ENCODE assay signal across 11 cellular contexts in the genomic region with DNA sequence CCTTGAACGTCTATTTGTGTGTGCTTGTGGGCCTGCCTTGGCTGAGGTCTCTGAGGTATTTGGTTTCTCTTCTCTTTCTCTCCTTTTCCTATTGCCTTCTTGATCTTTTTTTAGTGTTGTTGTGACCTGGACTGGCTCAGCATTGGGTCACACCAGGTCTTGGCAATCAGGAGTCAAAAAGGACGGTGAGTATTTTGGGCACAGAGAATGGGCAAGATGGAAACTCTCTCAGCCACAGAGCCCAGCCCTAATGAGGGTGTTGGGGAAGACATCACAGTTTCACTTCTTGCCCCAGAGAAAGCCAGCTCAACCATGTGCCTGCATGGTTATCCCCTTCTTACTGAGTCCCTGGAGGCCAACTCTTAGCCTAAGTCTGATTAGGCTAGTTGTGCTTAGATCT.
A peak's percentile ranks its signal among the peaks of the same experiment; 100 is the strongest.
DNase-seq lines count a peak whose midpoint lies in the region; ATAC-seq and TF ChIP-seq lines count a peak whose summit lies in the region.
"Had no signal": no experiment of that assay in that cellular context is flagged by ENCODE, and none has a peak within 500 bp of the region (broad histone marks: within the 10 kb centered on the region; RNA-seq: fewer than 3 reads in every experiment).

No MANE protein-coding gene starts in this region.

- H3K36me3 Mint-ChIP-seq in activated T-cell treated with anti-CD3 and anti-CD28 coated beads, Interleukin-2, amount 50 U/mL, for 24 hours (ENCODE audit: low read depth), result no peaks in the 10 kb centered on the region

- peaks cover 3% of the 10 kb centered on the region for H3K4me1 Mint-ChIP-seq in activated T-cell treated with anti-CD3 and anti-CD28 coated beads, Interleukin-2, amount 50 U/mL, for 24 hours (ENCODE audit: low read depth)

- H3K27me3 Mint-ChIP-seq in activated T-cell treated with anti-CD3 and anti-CD28 coated beads, Interleukin-2, amount 50 U/mL, for 24 hours, result no peaks in the 10 kb centered on the region

- H3K36me3 ChIP-seq in BLaER1 (no peaks in the 10 kb centered on the region), KMS-11 (ENCODE audit: insufficient read depth) (no peaks in the 10 kb centered on the region)
- H3K36me3 ChIP-seq in effector memory CD4-positive, alpha-beta T cell (ENCODE audit: control insufficient read depth, insufficient read depth, low read length), result no peaks in the 10 kb centered on the region
- H3K36me3 ChIP-seq: MG63 had no signal

- TF ChIP-seq CTCF in KMS-11 (conservative IDR thresholded peaks at IDR 0.05; ENCODE audit: low read depth, low read length), result no peak

- DNase-seq in activated CD4-positive, alpha-beta T cell treated with anti-CD3 and anti-CD28 coated beads, Interleukin-2, amount 50 U/mL, for 48 hours, result no peak
- no peak for DNase-seq in activated T-cell treated with anti-CD3 and anti-CD28 coated beads, Interleukin-2, amount 50 U/mL, for 24 hours
- DNase-seq in effector memory CD4-positive, alpha-beta T cell, result no peak
- no peak for DNase-seq in HPDE6-E6E7 (ENCODE audit: extremely low spot score)
- DNase-seq: activated CD8-positive, alpha-beta memory T cell treated with anti-CD3 and anti-CD28 coated beads, Interleukin-2, amount 50 U/mL, for 48 hours; MG63; SHP77 had no signal

- H3K9me3 Mint-ChIP-seq in activated T-cell treated with anti-CD3 and anti-CD28 coated beads, Interleukin-2, amount 50 U/mL, for 24 hours, result no peaks in the 10 kb centered on the region

- H2AFZ ChIP-seq in KMS-11 (ENCODE audit: low read depth), result peak overlapping the region; percentile 38; the same call in 1 of the 2 replicates

- H3K4me1 ChIP-seq in BLaER1 (peaks cover 24% of the 10 kb centered on the region), KMS-11 (ENCODE audit: low read depth, poor library complexity, severe bottlenecking) (peaks cover 18% of the 10 kb centered on the region)
- no peaks in the 10 kb centered on the region for H3K4me1 ChIP-seq in effector memory CD4-positive, alpha-beta T cell (ENCODE audit: control insufficient read depth, insufficient read depth, low read length, poor library complexity, severe bottlenecking)

- H3K27me3 ChIP-seq in BLaER1 (no peaks in the 10 kb centered on the region), KMS-11 (ENCODE audit: insufficient read depth, low read depth) (no peaks in the 10 kb centered on the region)
- H3K27me3 ChIP-seq in effector memory CD4-positive, alpha-beta T cell (replicated peaks; ENCODE audit: control insufficient read depth, insufficient read depth, low read length, poor library complexity, severe bottlenecking), result no peaks in the 10 kb centered on the region
- H3K27me3 ChIP-seq: MG63 had no signal

- H3K79me2 ChIP-seq in KMS-11 (ENCODE audit: insufficient read depth, low read depth), result no peaks in the 10 kb centered on the region

- H3K27ac Mint-ChIP-seq in activated T-cell treated with anti-CD3 and anti-CD28 coated beads, Interleukin-2, amount 50 U/mL, for 24 hours, result no peak overlapping the region

- H3K27ac ChIP-seq in BLaER1 (no peak overlapping the region), KMS-11 (no peak overlapping the region)
- no peak overlapping the region for H3K27ac ChIP-seq in effector memory CD4-positive, alpha-beta T cell (ENCODE audit: insufficient read depth, low read length, poor library complexity, severe bottlenecking)

- H3K4me3 ChIP-seq in BLaER1, result no peak overlapping the region
- H3K4me3 ChIP-seq in KMS-11 (IDR thresholded peaks at IDR 0.05; ENCODE audit: insufficient read depth, low read depth, low read length), result no peak overlapping the region
- H3K4me3 ChIP-seq in effector memory CD4-positive, alpha-beta T cell (ENCODE audit: insufficient read depth, low read depth, low read length, poor library complexity, severe bottlenecking), result no peak overlapping the region
- H3K4me3 ChIP-seq: MG63 had no signal

- H3K4me2 ChIP-seq in BLaER1 (peak overlapping the region; percentile 49), KMS-11 (peak overlapping the region; percentile 1; the same call in 1 of the 2 replicates)

- H3K4me3 Mint-ChIP-seq in activated T-cell treated with anti-CD3 and anti-CD28 coated beads, Interleukin-2, amount 50 U/mL, for 24 hours, result no peak overlapping the region

- H3K9ac ChIP-seq in BLaER1 (no peak overlapping the region), KMS-11 (no peak overlapping the region)

- ATAC-seq in GM19023 (IDR thresholded peaks at IDR 0.05; ENCODE audit: unreplicated experiment), result peak; percentile 87
- peak; percentile 94 for ATAC-seq in HG02763 (IDR thresholded peaks at IDR 0.05; ENCODE audit: unreplicated experiment)

- H4K20me1 ChIP-seq in BLaER1 (no peaks in the 10 kb centered on the region), KMS-11 (ENCODE audit: insufficient read depth) (no peaks in the 10 kb centered on the region)

- H3K9me3 ChIP-seq in BLaER1, result no peaks in the 10 kb centered on the region
- H3K9me3 ChIP-seq in effector memory CD4-positive, alpha-beta T cell (ENCODE audit: control insufficient read depth, low read length), result no peaks in the 10 kb centered on the region
- H3K9me3 ChIP-seq: MG63 had no signal
